8 cellular contexts compared by ENCODE assay signal in genomic region chr2:43131051-43131889, GRCh38.
DNase-seq lines count a peak whose midpoint lies in the region; ATAC-seq and TF ChIP-seq lines count a peak whose summit lies in the region.

No MANE protein-coding gene starts in this region.

- H3K36me3 ChIP-seq in PC-3 (ENCODE audit: low read depth, low read length) (no peaks in the 10 kb centered on the region), suprapubic skin (no peaks in the 10 kb centered on the region)

- peaks cover 67% of the 10 kb centered on the region for H3K4me1 Mint-ChIP-seq in nephron progenitor cell

- H3K27ac ChIP-seq in PC-3 (ENCODE audit: low read length) (peak overlapping the region; percentile 83), suprapubic skin (peak overlapping the region; percentile 85)

- H3K4me3 ChIP-seq in PC-3 (ENCODE audit: low read length) (peak overlapping the region; percentile 28; the same call in 1 of the 2 replicates), suprapubic skin (no peak overlapping the region)

- H3K9me2 ChIP-seq in PC-3 (replicated peaks; ENCODE audit: low read length), result no peaks in the 10 kb centered on the region

- H3K27me3 ChIP-seq in PC-3 (ENCODE audit: low read length), result no peaks in the 10 kb centered on the region
- no peaks in the 10 kb centered on the region for H3K27me3 ChIP-seq in suprapubic skin

- no peak overlapping the region for H3K27ac Mint-ChIP-seq in nephron progenitor cell

- no peaks in the 10 kb centered on the region for H3K9me3 ChIP-seq in PC-3 (ENCODE audit: low read length)
- no peaks in the 10 kb centered on the region for H3K9me3 ChIP-seq in suprapubic skin

- no peaks in the 10 kb centered on the region for H3F3A ChIP-seq in PC-3 (ENCODE audit: low read length, unreplicated experiment)

- no peaks in the 10 kb centered on the region for H4K20me1 ChIP-seq in PC-3 (ENCODE audit: low read length)

- H3K9ac ChIP-seq in PC-3 (ENCODE audit: low read length), result peak overlapping the region; percentile 37; the same call in 1 of the 2 replicates

- BruUV-seq in PC-3 (replicated peaks; lab: Mats Ljungman, UMichigan), result no TSS peak

- TF ChIP-seq CTCF in GM10266 (IDR thresholded peaks at IDR 0.05; ENCODE audit: control insufficient read depth, insufficient read depth, low read depth, missing control alignments) (peak; percentile 72), PC-3 (conservative IDR thresholded peaks at IDR 0.05; ENCODE audit: low read depth, low read length) (peak; percentile 66), suprapubic skin (IDR thresholded peaks at IDR 0.05) (peak in 1 of 2 donors; percentile 8), nephron progenitor cell (IDR thresholded peaks at IDR 0.05) (no peak)

- TF ChIP-seq POLR2A in suprapubic skin (IDR thresholded peaks at IDR 0.05), result no peak

- no peak for TF ChIP-seq EP300 in suprapubic skin (IDR thresholded peaks at IDR 0.05)

- intact Hi-C loops in PC-3 (cut with micrococcal nuclease), result loop anchor here (1.0 to 10.0 kb wide), 7 partner anchors 56 to 414 kb away; no protein-coding TSS in a partner anchor

- H2AFZ ChIP-seq in PC-3 (ENCODE audit: low read length), result peak overlapping the region; percentile 63; the same call in 1 of the 2 replicates

- H3K9me3 Mint-ChIP-seq in nephron progenitor cell, result no peaks in the 10 kb centered on the region

- POLR2A ChIA-PET in PC-3 (lab: Charles Lee; ENCODE audit: unreplicated experiment), result interaction anchor here (0.6 kb wide), 1 partner anchor 51 kb away, joined by 3 read pairs; no protein-coding TSS in a partner anchor

- 40% methylated on average over 16 of the region's 18 CpGs for WGBS in suprapubic skin

- DNase-seq in GM10266 (ENCODE audit: extremely low spot score) (peak; percentile 83), PC-3 (peak; percentile 94), fibroblast of gingiva (ENCODE audit: low read depth) (peak; percentile 52), non-pigmented ciliary epithelial cell (ENCODE audit: low read depth) (peak; percentile 77), suprapubic skin (ENCODE audit: low spot score in 2 of 2) (peak; percentile 88 to 89), nephron progenitor cell (no peak)
- peak; percentile 79 to 82 for DNase-seq in activated T-cell treated with anti-CD3 and anti-CD28 coated beads, Interleukin-2, amount 50 U/mL, for 48 hours

- H3K79me2 ChIP-seq in PC-3 (ENCODE audit: low read length), result no peaks in the 10 kb centered on the region

- CTCF ChIA-PET in PC-3 (lab: Charles Lee), result interaction anchor here (0.7 to 0.9 kb wide), 2 partner anchors 91 to 144 kb away, joined by 3 to 5 read pairs; no protein-coding TSS in a partner anchor

- H3K36me3 Mint-ChIP-seq in nephron progenitor cell (ENCODE audit: low read depth), result no peaks in the 10 kb centered on the region

- ATAC-seq in HG02678 (IDR thresholded peaks at IDR 0.05; ENCODE audit: unreplicated experiment) (peak; percentile 43), PC-3 (peak; percentile 83)

- no peak overlapping the region for H3K4me3 Mint-ChIP-seq in nephron progenitor cell

- peak overlapping the region; percentile 72 for H3K4me2 ChIP-seq in PC-3 (ENCODE audit: low read length)

- no peaks in the 10 kb centered on the region for H3K27me3 Mint-ChIP-seq in nephron progenitor cell (ENCODE audit: low read depth, poor library complexity)

- H3K4me1 ChIP-seq in PC-3 (ENCODE audit: insufficient read depth, low read length) (peaks cover 23% of the 10 kb centered on the region), suprapubic skin (peaks cover 63% of the 10 kb centered on the region)
